Comparison of ENCODE assay signal across 21 cellular contexts in the genomic region with DNA sequence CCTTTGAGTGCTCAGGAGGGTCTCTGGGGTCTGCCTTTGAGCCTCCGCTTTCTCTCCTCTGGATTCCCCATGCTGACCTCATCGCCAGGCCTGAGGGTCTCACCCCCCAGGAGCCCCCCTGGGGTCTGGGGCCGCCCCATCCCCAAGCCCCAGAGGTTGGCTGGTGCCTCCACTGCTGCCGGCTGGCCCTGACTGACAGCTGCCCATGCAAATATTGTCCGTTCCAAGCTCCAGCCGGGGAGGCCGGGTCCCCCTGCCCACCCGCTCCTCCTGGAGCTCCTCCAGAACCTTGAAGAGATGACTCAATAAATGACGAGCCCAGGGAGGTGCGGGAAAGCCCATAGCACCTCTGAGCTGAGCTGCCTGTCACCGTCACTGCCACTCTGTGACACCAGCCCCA.
"Had no signal": no experiment of that assay in that cellular context is flagged by ENCODE, and none has a peak within 500 bp of the region (broad histone marks: within the 10 kb centered on the region; RNA-seq: fewer than 3 reads in every experiment).

No MANE protein-coding gene starts in this region.

- H3K27me3 ChIP-seq: foreskin keratinocyte had no signal

- H3K4me1 Mint-ChIP-seq: immature natural killer cell, mesothelial cell of epicardium had no signal

- H3K36me3 ChIP-seq: gastroesophageal sphincter, heart left ventricle, left lung, lower lobe of right lung had no signal

- H3K27ac ChIP-seq: coronary artery, esophagus muscularis mucosa, foreskin keratinocyte, gastroesophageal sphincter, heart left ventricle, hepatocyte, left lung, lower lobe of right lung had no signal

- H3K9me3 ChIP-seq: esophagus muscularis mucosa, heart left ventricle, left lung, lower lobe of right lung, mucosa of descending colon had no signal

- H3K27ac Mint-ChIP-seq: immature natural killer cell, mesothelial cell of epicardium had no signal

- H3K4me2 ChIP-seq: hepatocyte had no signal

- H3K9me3 Mint-ChIP-seq: mesothelial cell of epicardium had no signal

- H3K4me3 Mint-ChIP-seq: immature natural killer cell, mesothelial cell of epicardium had no signal

- H3K36me3 Mint-ChIP-seq: immature natural killer cell, mesothelial cell of epicardium had no signal

- H3K4me3 ChIP-seq: coronary artery, dorsolateral prefrontal cortex, esophagus muscularis mucosa, gastroesophageal sphincter, heart left ventricle, hepatocyte, left lung, lower lobe of right lung, mucosa of descending colon had no signal

- DNase-seq: dermis blood vessel endothelial cell; dorsolateral prefrontal cortex; effector CD4-positive, alpha-beta T cell; effector memory CD4-positive, alpha-beta T cell; foreskin keratinocyte; heart left ventricle; hypothalamus; immature natural killer cell; islet precursor cell; kidney; kidney glomerular epithelial cell; left ventricle myocardium superior; lower lobe of right lung; mesenchymal stem cell; mucosa of descending colon had no signal

- H3K4me1 ChIP-seq: esophagus muscularis mucosa, foreskin keratinocyte, gastroesophageal sphincter, heart left ventricle, left lung, lower lobe of right lung had no signal

- ATAC-seq: foreskin keratinocyte, gastroesophageal sphincter, left lung, left ventricle myocardium superior, lower lobe of right lung, mucosa of descending colon had no signal

- H3K79me2 ChIP-seq: hepatocyte had no signal

- H2AFZ ChIP-seq: hepatocyte had no signal
